1 cellular context compared by ENCODE assay signal in the genomic region with DNA sequence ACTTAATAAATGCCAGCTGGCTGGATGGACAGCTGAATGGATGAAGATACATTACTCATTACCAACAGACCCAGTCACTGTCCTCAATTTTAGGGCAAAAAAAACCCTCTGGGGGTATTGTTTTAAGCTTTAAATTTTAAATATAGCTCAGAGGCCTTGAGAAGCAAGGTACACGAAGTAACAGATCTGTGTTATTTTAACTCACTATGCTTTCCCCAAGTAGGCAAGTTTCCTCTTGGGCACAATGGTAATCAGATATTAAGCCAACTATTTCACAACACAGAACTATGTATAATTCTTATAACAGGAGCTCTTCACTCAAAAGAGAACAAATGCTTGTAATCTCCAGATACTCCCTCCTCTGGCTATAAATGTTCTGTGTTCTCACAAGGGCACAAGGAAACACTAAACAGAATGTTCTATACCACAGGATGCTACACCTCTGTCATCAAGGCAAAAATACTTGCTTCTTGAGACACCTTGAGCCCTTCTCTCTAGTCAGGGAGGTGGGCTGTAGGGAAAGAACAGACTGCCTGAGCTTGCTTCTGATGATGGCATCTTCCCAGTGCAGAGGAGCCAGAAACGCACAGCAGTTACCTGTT.
TF ChIP-seq lines count a peak whose summit lies in the region.

No MANE protein-coding gene starts in this region.

TF ChIP-seq in IMR-90, 13 proteins besides CTCF, POLR2A, EP300 and RAD21 (continued from another document):
- no peak for TF ChIP-seq BHLHE40 (IDR thresholded peaks at IDR 0.05; ENCODE audit: low read depth, low read length)
